In genomic region chr11:119417726-119418540, GRCh38 we compare ENCODE assay signal across 12 cellular contexts. TPM values are rescaled to one million over a fixed set of nuclear protein-coding genes. Genes with fewer than 3 reads are reported as not detected.
DNase-seq lines count a peak whose midpoint lies in the region; ATAC-seq and TF ChIP-seq lines count a peak whose summit lies in the region.
"Had no signal": no experiment of that assay in that cellular context is flagged by ENCODE, and none has a peak within 500 bp of the region (broad histone marks: within the 10 kb centered on the region; RNA-seq: fewer than 3 reads in every experiment).

No MANE protein-coding gene starts in this region.

- TF ChIP-seq CTCF in H9 (conservative IDR thresholded peaks at IDR 0.05) (no peak), thoracic aorta (IDR thresholded peaks at IDR 0.05) (no peak)

- no peaks in the 10 kb centered on the region for H3K79me1 ChIP-seq in H9 (ENCODE audit: insufficient read depth, low read depth, low read length, poor library complexity, severe bottlenecking)

- H2AFZ ChIP-seq in H9 (ENCODE audit: low read length), result no peak overlapping the region

- ATAC-seq in thoracic aorta (ENCODE audit: insufficient number of reproducible peaks, low FRiP score, low read depth), result peak; percentile 90
- ATAC-seq: Right ventricle myocardium inferior; stimulated activated memory B cell treated with anti-CD40 and anti-IgM and Interleukin-4, amounts not matched to agents 10 μg/mL and 1 μg/mL and 100 μg/mL, for 72 hours had no signal

- no peak overlapping the region for H3T11ph ChIP-seq in H9 (ENCODE audit: low read length)

- no peak overlapping the region for H2BK120ac ChIP-seq in H9 (ENCODE audit: low read depth, low read length, poor library complexity, severe bottlenecking)

- H3K4me3 Mint-ChIP-seq in H9, result peak overlapping the region in 1 of 2 experiments; percentile 27; a peak in 1 of 5 replicates
- H3K4me3 Mint-ChIP-seq in activated T-cell treated with anti-CD3 and anti-CD28 coated beads, Interleukin-2, amount 50 U/mL, for 24 hours, result no peak overlapping the region
- H3K4me3 Mint-ChIP-seq: stimulated activated memory B cell treated with anti-CD40 and anti-IgM and Interleukin-4, amounts not matched to agents 10 μg/mL and 1 μg/mL and 100 μg/mL, for 72 hours had no signal

- H4K91ac ChIP-seq in H9 (ENCODE audit: insufficient read length, low read depth, low read length), result no peak overlapping the region

- peaks cover 8% of the 10 kb centered on the region; the same call in 1 of the 2 replicates for H3K79me2 ChIP-seq in H9 (ENCODE audit: insufficient read depth, low read length)

- no peak overlapping the region for H2BK15ac ChIP-seq in H9 (ENCODE audit: low read depth, low read length)

- no peak overlapping the region for H2BK5ac ChIP-seq in H9 (ENCODE audit: insufficient read length, low read length)

- H4K20me1 ChIP-seq in H9 (ENCODE audit: control insufficient read depth, insufficient read depth, insufficient read length), result peaks cover 2% of the 10 kb centered on the region

- H2BK20ac ChIP-seq in H9 (ENCODE audit: low read depth, low read length, poor library complexity, severe bottlenecking), result no peak overlapping the region

- H3K27me3 ChIP-seq in H9 (ENCODE audit: insufficient read depth, low read length), result no peaks in the 10 kb centered on the region
- H3K27me3 ChIP-seq in thoracic aorta (replicated peaks; ENCODE audit: insufficient read depth), result no peaks in the 10 kb centered on the region
- peaks cover 10% of the 10 kb centered on the region for H3K27me3 ChIP-seq in effector memory CD4-positive, alpha-beta T cell (replicated peaks; ENCODE audit: control insufficient read depth, insufficient read depth, low read length, poor library complexity, severe bottlenecking)

- no peaks in the 10 kb centered on the region; a peak in 3 of 5 replicates for H3K9me3 Mint-ChIP-seq in H9
- H3K9me3 Mint-ChIP-seq in activated T-cell treated with anti-CD3 and anti-CD28 coated beads, Interleukin-2, amount 50 U/mL, for 24 hours, result peaks cover 2% of the 10 kb centered on the region

- H3K4me2 ChIP-seq in H9 (ENCODE audit: insufficient read depth, insufficient read length, low read length), result no peak overlapping the region

- H3K14ac ChIP-seq in H9 (ENCODE audit: insufficient read depth, low read length), result no peak overlapping the region

- H3K27me3 Mint-ChIP-seq in H9 (ENCODE audit: low read depth), result no peaks in the 10 kb centered on the region; the same call in none of the 2 replicates
- peaks cover 48% of the 10 kb centered on the region for H3K27me3 Mint-ChIP-seq in activated T-cell treated with anti-CD3 and anti-CD28 coated beads, Interleukin-2, amount 50 U/mL, for 24 hours

- H3K23ac ChIP-seq in H9 (ENCODE audit: insufficient read length, low read depth, low read length), result no peak overlapping the region

- H3K56ac ChIP-seq in H9 (ENCODE audit: insufficient read length, low read depth, low read length), result no peak overlapping the region

- no peak overlapping the region for H3K18ac ChIP-seq in H9 (ENCODE audit: insufficient read length, low read depth, low read length)

- DNase-seq in H9, result peak; percentile 59
- DNase-seq in hepatic stellate cell (ENCODE audit: low spot score), result peak; percentile 88
- DNase-seq in thoracic aorta (ENCODE audit: low spot score), result peak; percentile 32
- no peak for DNase-seq in effector memory CD4-positive, alpha-beta T cell
- DNase-seq in NCI-H2171 treated with DMSO at 0.1 percent for 48 hours (lab: John Stamatoyannopoulos, UW), result no peak
- no peak for DNase-seq in activated T-cell treated with anti-CD3 and anti-CD28 coated beads, Interleukin-2, amount 50 U/mL, for 24 hours
- no peak for DNase-seq in NK-92 (lab: John Stamatoyannopoulos, UW; ENCODE audit: unreplicated experiment)
- DNase-seq: left cardiac atrium had no signal

- H2AK5ac ChIP-seq in H9 (ENCODE audit: insufficient read length, low read length), result no peak overlapping the region

- H3K23me2 ChIP-seq in H9 (ENCODE audit: insufficient read length, low read depth, low read length, poor library complexity, severe bottlenecking), result peaks cover 3% of the 10 kb centered on the region

- H4K8ac ChIP-seq in H9 (replicated peaks; ENCODE audit: insufficient read length, low read depth, low read length), result no peak overlapping the region

- H3K9ac ChIP-seq in H9 (ENCODE audit: extremely low read depth, insufficient read length, low read length), result no peak overlapping the region

- H3K9me3 ChIP-seq in H9 (ENCODE audit: control insufficient read depth, low read depth, low read length) (no peaks in the 10 kb centered on the region), thoracic aorta (no peaks in the 10 kb centered on the region)
- no peaks in the 10 kb centered on the region for H3K9me3 ChIP-seq in effector memory CD4-positive, alpha-beta T cell (ENCODE audit: control insufficient read depth, low read length)
- H3K9me3 ChIP-seq: sigmoid colon had no signal

- H3K27ac Mint-ChIP-seq in H9, result peak overlapping the region; percentile 30 to 89 (median 77); a peak in 5 of 7 replicates
- no peak overlapping the region for H3K27ac Mint-ChIP-seq in activated T-cell treated with anti-CD3 and anti-CD28 coated beads, Interleukin-2, amount 50 U/mL, for 24 hours
- H3K27ac Mint-ChIP-seq: stimulated activated memory B cell treated with anti-CD40 and anti-IgM and Interleukin-4, amounts not matched to agents 10 μg/mL and 1 μg/mL and 100 μg/mL, for 72 hours had no signal

- no peaks in the 10 kb centered on the region for H3K36me3 ChIP-seq in thoracic aorta
- H3K36me3 ChIP-seq in effector memory CD4-positive, alpha-beta T cell (ENCODE audit: control insufficient read depth, insufficient read depth, low read length), result no peaks in the 10 kb centered on the region
- H3K36me3 ChIP-seq: sigmoid colon had no signal

- H3K27ac ChIP-seq in H9 (ENCODE audit: insufficient read length, low read depth, low read length) (no peak overlapping the region), angular gyrus (ENCODE audit: low read depth, low read length) (peak overlapping the region; percentile 56), thoracic aorta (peak overlapping the region; percentile 80 to 85)
- no peak overlapping the region for H3K27ac ChIP-seq in effector memory CD4-positive, alpha-beta T cell (ENCODE audit: insufficient read depth, low read length, poor library complexity, severe bottlenecking)

- H4K5ac ChIP-seq in H9 (ENCODE audit: insufficient read length, low read depth, low read length), result no peak overlapping the region

- H3K4me1 Mint-ChIP-seq in H9, result peaks cover 32 to 35% of the 10 kb centered on the region in 2 experiments
- H3K4me1 Mint-ChIP-seq in activated T-cell treated with anti-CD3 and anti-CD28 coated beads, Interleukin-2, amount 50 U/mL, for 24 hours (ENCODE audit: low read depth), result peaks cover 12% of the 10 kb centered on the region

- peak overlapping the region; percentile 54 for H3K4me3 ChIP-seq in thoracic aorta
- no peak overlapping the region for H3K4me3 ChIP-seq in effector memory CD4-positive, alpha-beta T cell (ENCODE audit: insufficient read depth, low read depth, low read length, poor library complexity, severe bottlenecking)
- H3K4me3 ChIP-seq: sigmoid colon had no signal

- peaks cover 9% of the 10 kb centered on the region; the same call in 1 of the 2 replicates for H3K4me1 ChIP-seq in H9 (ENCODE audit: insufficient read depth, low read length)
- H3K4me1 ChIP-seq in thoracic aorta (ENCODE audit: control insufficient read depth in 1 of 2, low read depth in 2 of 2), result peaks cover 24 to 39% of the 10 kb centered on the region in 2 donors
- H3K4me1 ChIP-seq in effector memory CD4-positive, alpha-beta T cell (ENCODE audit: control insufficient read depth, insufficient read depth, low read length, poor library complexity, severe bottlenecking), result peaks cover 13% of the 10 kb centered on the region

- H2BK12ac ChIP-seq in H9 (ENCODE audit: insufficient read length, low read depth, low read length), result no peak overlapping the region

- no peak overlapping the region for H3K4ac ChIP-seq in H9 (ENCODE audit: low read depth, low read length)

- H3K36me3 Mint-ChIP-seq in H9 (ENCODE audit: insufficient read depth in 1 of 3, low read depth in 3 of 3), result peaks cover 28 to 46% (median 39%) of the 10 kb centered on the region in 3 experiments
- H3K36me3 Mint-ChIP-seq in activated T-cell treated with anti-CD3 and anti-CD28 coated beads, Interleukin-2, amount 50 U/mL, for 24 hours (ENCODE audit: low read depth), result no peaks in the 10 kb centered on the region
- H3K36me3 Mint-ChIP-seq: stimulated activated memory B cell treated with anti-CD40 and anti-IgM and Interleukin-4, amounts not matched to agents 10 μg/mL and 1 μg/mL and 100 μg/mL, for 72 hours had no signal

- no CpG with 5 or more reads among the region's 19 CpGs for WGBS in H9 (ENCODE audit: extremely low coverage, insufficient read length, low lambda C conversion rate)

RNA-seq across cellular contexts. Expression of gene THY1, which starts 5.0 kb away (rescaled TPM):
- total RNA-seq in H9 (2021) (176 and 184 TPM in 2 replicates), thoracic aorta (10 to 100 TPM; 12.0 to 15.4 TPM)

RNA-seq across cellular contexts. Expression of gene USP2, which starts 36.4 kb away (rescaled TPM):
- total RNA-seq in H9 (2021), result 5.7 and 7.6 TPM in 2 replicates
- total RNA-seq in thoracic aorta, result 1 to 10 TPM in 1 of 2 donors, under 1 TPM in 1; 0.68 to 2.1 TPM

Comparison
In these comparisons a context has a peak if more than half of its experiments do, and no peak if none do; other contexts are left out.
1. DNase-seq: peak in H9 (single experiment), hepatic stellate cell (single experiment) and thoracic aorta (single experiment); none in effector memory CD4-positive, alpha-beta T cell (0 of 3), NCI-H2171 treated with DMSO at 0.1 percent for 48 hours (single experiment), activated T-cell treated with anti-CD3 and anti-CD28 coated beads, Interleukin-2, amount 50 U/mL, for 24 hours (single experiment) and NK-92 (single experiment).
2. H3K27ac ChIP-seq: peak in angular gyrus (single experiment) and thoracic aorta (2 of 2); none in H9 (single experiment) and effector memory CD4-positive, alpha-beta T cell (single experiment).
3. RNA of gene THY1, which starts 5.0 kb away (total RNA-seq): 176 to 184 TPM in H9; 12.0 to 15.4 TPM in thoracic aorta; every median in the first group is over 10 times any median in the second.